Comparison of ENCODE assay signal across 20 cellular contexts in the genomic region with DNA sequence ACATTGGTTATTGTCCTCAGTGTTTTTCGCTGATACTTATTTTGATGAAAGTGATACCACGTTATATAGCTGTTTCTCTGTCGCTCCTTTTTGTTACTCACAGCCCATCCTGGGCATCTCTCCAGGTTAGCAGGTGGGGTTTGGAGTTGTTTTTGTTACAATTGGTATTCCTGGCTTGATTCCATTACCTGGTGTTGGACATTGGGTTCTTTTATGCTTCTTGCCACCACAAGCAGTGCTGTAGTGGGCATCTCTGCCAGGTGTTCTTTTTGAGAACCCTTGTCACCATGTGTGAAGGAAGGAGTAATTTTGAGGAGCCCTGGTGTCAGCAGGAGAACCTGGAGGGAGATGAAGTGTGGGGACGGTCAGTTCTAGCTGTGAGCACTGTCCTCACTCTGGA. TPM values are rescaled to one million over a fixed set of nuclear protein-coding genes. Genes with fewer than 3 reads are reported as not detected.
DNase-seq lines count a peak whose midpoint lies in the region; ATAC-seq and TF ChIP-seq lines count a peak whose summit lies in the region.
"Had no signal": no experiment of that assay in that cellular context is flagged by ENCODE, and none has a peak within 500 bp of the region (broad histone marks: within the 10 kb centered on the region; RNA-seq: fewer than 3 reads in every experiment).

No MANE protein-coding gene starts in this region.

- peaks cover 23% of the 10 kb centered on the region for H3K4me1 Mint-ChIP-seq in CD8-positive, alpha-beta T cell (ENCODE audit: low read depth)

- peak overlapping the region; percentile 19 for H3K27ac Mint-ChIP-seq in CD8-positive, alpha-beta T cell
- H3K27ac Mint-ChIP-seq: activated B cell treated with CpG ODN at 0.5 μM for 24 hours, T-helper 17 cell had no signal

- no peak for ATAC-seq in CD8-positive, alpha-beta T cell
- ATAC-seq in HG03469 (IDR thresholded peaks at IDR 0.05; ENCODE audit: unreplicated experiment) (no peak), foreskin keratinocyte (no peak)
- ATAC-seq: T-helper 17 cell had no signal

- no peaks in the 10 kb centered on the region for H3K9me3 Mint-ChIP-seq in CD8-positive, alpha-beta T cell
- H3K9me3 Mint-ChIP-seq: activated B cell treated with CpG ODN at 0.5 μM for 24 hours had no signal

- no peak for TF ChIP-seq CTCF in CD8-positive, alpha-beta T cell (IDR thresholded peaks at IDR 0.05)
- TF ChIP-seq CTCF in coronary artery (IDR thresholded peaks at IDR 0.05) (no peak), foreskin keratinocyte (conservative IDR thresholded peaks at IDR 0.05) (no peak)

- CTCF ChIA-PET in CD8-positive, alpha-beta T cell (lab: Charles Lee), result no interaction called here

- peaks cover 39% of the 10 kb centered on the region for H3K36me3 ChIP-seq in CD8-positive, alpha-beta T cell (ENCODE audit: insufficient read depth, low read length)

- no peak overlapping the region for H3K4me3 ChIP-seq in CD8-positive, alpha-beta T cell (ENCODE audit: low read depth, low read length)
- H3K4me3 ChIP-seq in coronary artery, result no peak overlapping the region
- H3K4me3 ChIP-seq: BLaER1, colonic mucosa, hepatocyte, psoas muscle had no signal

- no peak overlapping the region for H3K27ac ChIP-seq in CD8-positive, alpha-beta T cell (ENCODE audit: low read depth, low read length)
- H3K27ac ChIP-seq in coronary artery, result no peak overlapping the region
- H3K27ac ChIP-seq in foreskin keratinocyte, result no peak overlapping the region
- H3K27ac ChIP-seq: BLaER1, colonic mucosa, hepatocyte, psoas muscle had no signal

- in situ Hi-C loops in G401 (cut with HindIII; ENCODE audit: low sequenced_read_pairs), result no loop called here

- H3K36me3 Mint-ChIP-seq in CD8-positive, alpha-beta T cell, result peaks cover 84% of the 10 kb centered on the region

- H3K27me3 Mint-ChIP-seq in CD8-positive, alpha-beta T cell (ENCODE audit: low read depth), result no peaks in the 10 kb centered on the region
- H3K27me3 Mint-ChIP-seq: activated B cell treated with CpG ODN at 0.5 μM for 24 hours, T-helper 17 cell had no signal

- intact Hi-C loops in CD8-positive, alpha-beta T cell (cut with DNase I, micrococcal nuclease), result no loop called here

- POLR2A ChIA-PET in CD8-positive, alpha-beta T cell (lab: Charles Lee), result no interaction called here

- H3K4me1 ChIP-seq in CD8-positive, alpha-beta T cell (ENCODE audit: insufficient read depth, low read length), result peaks cover 9% of the 10 kb centered on the region
- peaks cover under 1% of the 10 kb centered on the region for H3K4me1 ChIP-seq in foreskin keratinocyte
- H3K4me1 ChIP-seq: colonic mucosa had no signal

- H3K4me3 Mint-ChIP-seq in CD8-positive, alpha-beta T cell, result no peak overlapping the region
- H3K4me3 Mint-ChIP-seq: activated B cell treated with CpG ODN at 0.5 μM for 24 hours, T-helper 17 cell had no signal

- no peaks in the 10 kb centered on the region for H3K27me3 ChIP-seq in CD8-positive, alpha-beta T cell (ENCODE audit: insufficient read depth, low read length)
- no peaks in the 10 kb centered on the region for H3K27me3 ChIP-seq in foreskin keratinocyte
- H3K27me3 ChIP-seq: BLaER1, colonic mucosa, hepatocyte had no signal

- H3K9me3 ChIP-seq in CD8-positive, alpha-beta T cell (ENCODE audit: low read length), result no peaks in the 10 kb centered on the region
- H3K9me3 ChIP-seq: BLaER1, colonic mucosa, psoas muscle had no signal

- DNase-seq in CD8-positive, alpha-beta T cell, result no peak
- DNase-seq in G401 (ENCODE audit: low spot score) (peak; percentile 95), NCI-H69 (lab: John Stamatoyannopoulos, UW) (peak; percentile 85), coronary artery (ENCODE audit: low spot score) (peak; percentile 29), ureter (ENCODE audit: low spot score) (no peak), foreskin keratinocyte (no peak)
- DNase-seq: activated B cell treated with CpG ODN at 0.5 μM for 24 hours; activated naive CD4-positive, alpha-beta T cell treated with Interleukin-2 at 50 U/mL for 16 hours; colonic mucosa; DMS153; mesendoderm; NCI-H510A; psoas muscle; SHP77; small intestine; stimulated activated CD4-positive, alpha-beta T cell treated with anti-CD3 and anti-CD28 coated beads, Interleukin-4, amount 100 ng/mL, for 24 hours; T-helper 17 cell had no signal

RNA-seq across cellular contexts. Expression of a gene that starts 47.5 kb away (rescaled TPM):
- 10 to 100 TPM; 15.7 to 22.9 TPM for total RNA-seq in CD8-positive, alpha-beta T cell
- 34.0 and 34.3 TPM in 2 replicates for total RNA-seq in G401 (2014; rRNA removed; shearing (Covaris generic))
- total RNA-seq in ureter (8.3 TPM), foreskin keratinocyte (2.4 and 23.6 TPM in 2 replicates)
- polyA plus RNA-seq in foreskin keratinocyte, result 0.89 and 13.6 TPM in 2 replicates

RNA-seq across cellular contexts. Expression of a gene that starts 47.6 kb away (rescaled TPM):
- total RNA-seq in CD8-positive, alpha-beta T cell, result 100 to 1,000 TPM; 128 to 130 TPM
- total RNA-seq in G401 (2014; rRNA removed; shearing (Covaris generic)), result 11.1 and 15.4 TPM in 2 replicates
- total RNA-seq in ureter, result 48.3 TPM
- total RNA-seq in foreskin keratinocyte, result 24.3 and 27.5 TPM in 2 replicates
- 6.0 and 6.7 TPM in 2 replicates for polyA plus RNA-seq in foreskin keratinocyte

Comparison
In these comparisons a context has a peak if more than half of its experiments do, and no peak if none do; other contexts are left out.
1. DNase-seq: peak in G401 (single experiment), NCI-H69 (single experiment) and coronary artery (single experiment); none in CD8-positive, alpha-beta T cell (0 of 7), ureter (single experiment) and foreskin keratinocyte (0 of 2).